ENCODE assay signal across 1 cellular context in genomic region chr18:74595425-74595824, GRCh38.
TF ChIP-seq lines count a peak whose summit lies in the region.

No MANE protein-coding gene starts in this region.

TF ChIP-seq in HCT116, 20 proteins besides CTCF, POLR2A, EP300 and RAD21 (continued from another document):
- TF ChIP-seq ATF3 (IDR thresholded peaks at IDR 0.05) (no peak), REST (IDR thresholded peaks at IDR 0.05; ENCODE audit: low read depth) (no peak), SP1 (IDR thresholded peaks at IDR 0.05; ENCODE audit: low read depth) (no peak)
TF ChIP-seq in HCT116: peak in this region for 0.
